Comparison of ENCODE assay signal across 1 cellular context in the genomic region with DNA sequence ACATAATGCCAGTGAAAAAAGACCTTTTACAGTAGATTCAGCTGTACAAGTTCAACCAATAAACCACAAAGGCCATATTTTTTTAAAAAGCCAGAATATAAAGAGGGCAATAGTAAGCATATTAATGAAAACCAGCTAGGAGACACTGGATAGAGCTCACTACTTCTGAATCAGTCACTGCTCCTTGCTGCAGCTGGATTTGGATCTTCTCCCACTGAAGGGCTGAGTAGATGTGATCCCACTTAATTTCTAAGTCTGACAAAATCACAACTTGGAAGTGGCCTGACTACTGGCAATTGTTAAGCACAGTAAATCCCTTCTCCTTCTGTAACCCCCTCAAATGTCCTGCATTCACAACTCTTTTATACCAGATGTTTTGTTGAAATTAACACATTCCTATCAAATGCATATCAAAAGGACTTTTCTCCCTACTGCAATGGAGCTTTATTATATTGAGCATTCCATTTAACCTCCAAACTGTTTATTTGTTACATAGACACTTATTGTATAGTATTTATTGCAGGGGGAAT.
TF ChIP-seq lines count a peak whose summit lies in the region.

No MANE protein-coding gene starts in this region.

TF ChIP-seq in H1, 55 proteins besides CTCF, POLR2A, EP300 and RAD21:
- TF ChIP-seq BCL11A (IDR thresholded peaks at IDR 0.05; ENCODE audit: low read depth in 2 of 2, low read length in 2 of 2), result no peak
- TF ChIP-seq TBP (IDR thresholded peaks at IDR 0.05; ENCODE audit: low read depth, low read length), result no peak
- TF ChIP-seq JUND (IDR thresholded peaks at IDR 0.05; ENCODE audit: low read length), result no peak
- TF ChIP-seq RFX5 (IDR thresholded peaks at IDR 0.05; ENCODE audit: borderline replicate concordance, low read depth, low read length), result no peak
- TF ChIP-seq, protein P1, sequence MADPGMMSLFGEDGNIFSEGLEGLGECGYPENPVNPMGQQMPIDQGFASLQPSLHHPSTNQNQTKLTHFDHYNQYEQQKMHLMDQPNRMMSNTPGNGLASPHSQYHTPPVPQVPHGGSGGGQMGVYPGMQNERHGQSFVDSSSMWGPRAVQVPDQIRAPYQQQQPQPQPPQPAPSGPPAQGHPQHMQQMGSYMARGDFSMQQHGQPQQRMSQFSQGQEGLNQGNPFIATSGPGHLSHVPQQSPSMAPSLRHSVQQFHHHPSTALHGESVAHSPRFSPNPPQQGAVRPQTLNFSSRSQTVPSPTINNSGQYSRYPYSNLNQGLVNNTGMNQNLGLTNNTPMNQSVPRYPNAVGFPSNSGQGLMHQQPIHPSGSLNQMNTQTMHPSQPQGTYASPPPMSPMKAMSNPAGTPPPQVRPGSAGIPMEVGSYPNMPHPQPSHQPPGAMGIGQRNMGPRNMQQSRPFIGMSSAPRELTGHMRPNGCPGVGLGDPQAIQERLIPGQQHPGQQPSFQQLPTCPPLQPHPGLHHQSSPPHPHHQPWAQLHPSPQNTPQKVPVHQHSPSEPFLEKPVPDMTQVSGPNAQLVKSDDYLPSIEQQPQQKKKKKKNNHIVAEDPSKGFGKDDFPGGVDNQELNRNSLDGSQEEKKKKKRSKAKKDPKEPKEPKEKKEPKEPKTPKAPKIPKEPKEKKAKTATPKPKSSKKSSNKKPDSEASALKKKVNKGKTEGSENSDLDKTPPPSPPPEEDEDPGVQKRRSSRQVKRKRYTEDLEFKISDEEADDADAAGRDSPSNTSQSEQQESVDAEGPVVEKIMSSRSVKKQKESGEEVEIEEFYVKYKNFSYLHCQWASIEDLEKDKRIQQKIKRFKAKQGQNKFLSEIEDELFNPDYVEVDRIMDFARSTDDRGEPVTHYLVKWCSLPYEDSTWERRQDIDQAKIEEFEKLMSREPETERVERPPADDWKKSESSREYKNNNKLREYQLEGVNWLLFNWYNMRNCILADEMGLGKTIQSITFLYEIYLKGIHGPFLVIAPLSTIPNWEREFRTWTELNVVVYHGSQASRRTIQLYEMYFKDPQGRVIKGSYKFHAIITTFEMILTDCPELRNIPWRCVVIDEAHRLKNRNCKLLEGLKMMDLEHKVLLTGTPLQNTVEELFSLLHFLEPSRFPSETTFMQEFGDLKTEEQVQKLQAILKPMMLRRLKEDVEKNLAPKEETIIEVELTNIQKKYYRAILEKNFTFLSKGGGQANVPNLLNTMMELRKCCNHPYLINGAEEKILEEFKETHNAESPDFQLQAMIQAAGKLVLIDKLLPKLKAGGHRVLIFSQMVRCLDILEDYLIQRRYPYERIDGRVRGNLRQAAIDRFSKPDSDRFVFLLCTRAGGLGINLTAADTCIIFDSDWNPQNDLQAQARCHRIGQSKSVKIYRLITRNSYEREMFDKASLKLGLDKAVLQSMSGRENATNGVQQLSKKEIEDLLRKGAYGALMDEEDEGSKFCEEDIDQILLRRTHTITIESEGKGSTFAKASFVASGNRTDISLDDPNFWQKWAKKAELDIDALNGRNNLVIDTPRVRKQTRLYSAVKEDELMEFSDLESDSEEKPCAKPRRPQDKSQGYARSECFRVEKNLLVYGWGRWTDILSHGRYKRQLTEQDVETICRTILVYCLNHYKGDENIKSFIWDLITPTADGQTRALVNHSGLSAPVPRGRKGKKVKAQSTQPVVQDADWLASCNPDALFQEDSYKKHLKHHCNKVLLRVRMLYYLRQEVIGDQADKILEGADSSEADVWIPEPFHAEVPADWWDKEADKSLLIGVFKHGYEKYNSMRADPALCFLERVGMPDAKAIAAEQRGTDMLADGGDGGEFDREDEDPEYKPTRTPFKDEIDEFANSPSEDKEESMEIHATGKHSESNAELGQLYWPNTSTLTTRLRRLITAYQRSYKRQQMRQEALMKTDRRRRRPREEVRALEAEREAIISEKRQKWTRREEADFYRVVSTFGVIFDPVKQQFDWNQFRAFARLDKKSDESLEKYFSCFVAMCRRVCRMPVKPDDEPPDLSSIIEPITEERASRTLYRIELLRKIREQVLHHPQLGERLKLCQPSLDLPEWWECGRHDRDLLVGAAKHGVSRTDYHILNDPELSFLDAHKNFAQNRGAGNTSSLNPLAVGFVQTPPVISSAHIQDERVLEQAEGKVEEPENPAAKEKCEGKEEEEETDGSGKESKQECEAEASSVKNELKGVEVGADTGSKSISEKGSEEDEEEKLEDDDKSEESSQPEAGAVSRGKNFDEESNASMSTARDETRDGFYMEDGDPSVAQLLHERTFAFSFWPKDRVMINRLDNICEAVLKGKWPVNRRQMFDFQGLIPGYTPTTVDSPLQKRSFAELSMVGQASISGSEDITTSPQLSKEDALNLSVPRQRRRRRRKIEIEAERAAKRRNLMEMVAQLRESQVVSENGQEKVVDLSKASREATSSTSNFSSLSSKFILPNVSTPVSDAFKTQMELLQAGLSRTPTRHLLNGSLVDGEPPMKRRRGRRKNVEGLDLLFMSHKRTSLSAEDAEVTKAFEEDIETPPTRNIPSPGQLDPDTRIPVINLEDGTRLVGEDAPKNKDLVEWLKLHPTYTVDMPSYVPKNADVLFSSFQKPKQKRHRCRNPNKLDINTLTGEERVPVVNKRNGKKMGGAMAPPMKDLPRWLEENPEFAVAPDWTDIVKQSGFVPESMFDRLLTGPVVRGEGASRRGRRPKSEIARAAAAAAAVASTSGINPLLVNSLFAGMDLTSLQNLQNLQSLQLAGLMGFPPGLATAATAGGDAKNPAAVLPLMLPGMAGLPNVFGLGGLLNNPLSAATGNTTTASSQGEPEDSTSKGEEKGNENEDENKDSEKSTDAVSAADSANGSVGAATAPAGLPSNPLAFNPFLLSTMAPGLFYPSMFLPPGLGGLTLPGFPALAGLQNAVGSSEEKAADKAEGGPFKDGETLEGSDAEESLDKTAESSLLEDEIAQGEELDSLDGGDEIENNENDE (IDR thresholded peaks at IDR 0.05; ENCODE audit: insufficient replicate concordance, low read length), result no peak
- no peak for TF ChIP-seq TEAD4 (IDR thresholded peaks at IDR 0.05; ENCODE audit: low read depth, low read length)
- no peak for TF ChIP-seq GABPA (IDR thresholded peaks at IDR 0.05; ENCODE audit: borderline replicate concordance, insufficient read depth, low read length)
- TF ChIP-seq SAP30 (IDR thresholded peaks at IDR 0.05; ENCODE audit: insufficient read depth, insufficient replicate concordance, low read length), result no peak
- TF ChIP-seq SP4 (IDR thresholded peaks at IDR 0.05; ENCODE audit: low read length), result no peak
- TF ChIP-seq SIX5 (IDR thresholded peaks at IDR 0.05; ENCODE audit: low read depth, low read length), result no peak
- TF ChIP-seq, protein P2, sequence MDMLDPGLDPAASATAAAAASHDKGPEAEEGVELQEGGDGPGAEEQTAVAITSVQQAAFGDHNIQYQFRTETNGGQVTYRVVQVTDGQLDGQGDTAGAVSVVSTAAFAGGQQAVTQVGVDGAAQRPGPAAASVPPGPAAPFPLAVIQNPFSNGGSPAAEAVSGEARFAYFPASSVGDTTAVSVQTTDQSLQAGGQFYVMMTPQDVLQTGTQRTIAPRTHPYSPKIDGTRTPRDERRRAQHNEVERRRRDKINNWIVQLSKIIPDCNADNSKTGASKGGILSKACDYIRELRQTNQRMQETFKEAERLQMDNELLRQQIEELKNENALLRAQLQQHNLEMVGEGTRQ (IDR thresholded peaks at IDR 0.05; ENCODE audit: low read length), result no peak
- TF ChIP-seq RBBP5 (IDR thresholded peaks at IDR 0.05; ENCODE audit: borderline replicate concordance, low read depth, low read length), result no peak
- TF ChIP-seq POU5F1 (IDR thresholded peaks at IDR 0.05; ENCODE audit: low read depth, low read length), result no peak
- no peak for TF ChIP-seq NRF1 (IDR thresholded peaks at IDR 0.05; ENCODE audit: low read depth, low read length)
TF ChIP-seq in H1: peak in this region for 0.
